1 cellular context compared by ENCODE assay signal in genomic region chr5:31319338-31319737, GRCh38.
A peak's percentile ranks its signal among the peaks of the same experiment; 100 is the strongest.
TF ChIP-seq lines count a peak whose summit lies in the region.

No MANE protein-coding gene starts in this region.

TF ChIP-seq in K562, 482 proteins besides CTCF, POLR2A, EP300 and RAD21 (continued from another document):
- TF ChIP-seq TFE3 (CRISPR knock-in tag; IDR thresholded peaks at IDR 0.05) (peak; percentile 32; the same call in 1 of the 2 replicates), RBM22 (IDR thresholded peaks at IDR 0.05; ENCODE audit: low read depth, low read length, poor library complexity, severe bottlenecking) (no peak), NR2C2 (CRISPR knock-in tag; IDR thresholded peaks at IDR 0.05) (no peak), NR2C2 (tag; IDR thresholded peaks at IDR 0.05) (no peak), ZNF165 (CRISPR knock-in tag; IDR thresholded peaks at IDR 0.05; ENCODE audit: borderline replicate concordance) (no peak), ATF7 (IDR thresholded peaks at IDR 0.05) (no peak)
